13 cellular contexts compared by ENCODE assay signal in the genomic region with DNA sequence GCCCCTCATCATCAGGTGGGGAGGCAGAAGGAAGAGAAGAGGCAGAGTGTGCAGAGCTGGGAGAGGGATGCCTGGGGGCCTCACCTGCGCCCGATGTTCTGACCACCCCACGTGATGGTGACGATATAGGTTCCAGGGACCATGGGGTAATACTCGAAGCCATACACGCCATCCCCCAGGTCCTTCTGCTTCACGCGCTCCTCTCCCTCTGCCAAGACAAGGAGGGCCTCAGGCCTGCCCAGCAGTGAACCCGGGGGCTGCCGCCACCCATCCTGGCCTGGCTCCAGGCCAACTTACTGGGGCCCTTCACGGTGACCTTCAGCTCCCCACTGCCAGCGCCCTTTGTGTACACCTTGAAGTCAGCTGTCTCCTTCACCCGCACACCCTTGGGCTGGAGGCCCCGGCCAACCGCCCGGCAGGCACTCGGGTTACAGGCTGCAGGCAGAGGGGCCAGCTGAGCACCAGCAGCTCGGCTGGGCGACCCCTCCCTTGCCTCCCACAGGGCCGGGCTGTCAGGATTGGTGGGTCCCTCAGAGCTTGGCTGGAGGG. TPM values are rescaled to one million over a fixed set of nuclear protein-coding genes. Genes with fewer than 3 reads are reported as not detected.
A peak's percentile ranks its signal among the peaks of the same experiment; 100 is the strongest.
DNase-seq lines count a peak whose midpoint lies in the region; ATAC-seq and TF ChIP-seq lines count a peak whose summit lies in the region.
"Had no signal": no experiment of that assay in that cellular context is flagged by ENCODE, and none has a peak within 500 bp of the region (broad histone marks: within the 10 kb centered on the region; RNA-seq: fewer than 3 reads in every experiment).

No MANE protein-coding gene starts in this region.

- no peak overlapping the region for H4K8ac ChIP-seq in neuronal stem cell (ENCODE audit: low read depth, low read length)

- H3K27ac ChIP-seq in heart right ventricle: peak overlapping the region in 6 of 10 donors; percentile 91 to 100 (median 98)
- H3K27ac ChIP-seq in esophagus muscularis mucosa (replicated peaks in 1 of 4): peak overlapping the region; percentile 96 to 97 (median 97)
- H3K27ac ChIP-seq in tibial artery: peak overlapping the region; percentile 96 to 98
- no peak overlapping the region for H3K27ac ChIP-seq in neuronal stem cell (replicated peaks; ENCODE audit: low read length)

- H2BK5ac ChIP-seq in neuronal stem cell (ENCODE audit: low read length): no peak overlapping the region

- peaks cover 21% of the 10 kb centered on the region for H3K79me1 ChIP-seq in neuronal stem cell (ENCODE audit: low read depth, low read length)

- H3K4me1 ChIP-seq in heart right ventricle: peaks cover 9 to 53% (median 27%) of the 10 kb centered on the region in 9 donors
- H3K4me1 ChIP-seq in esophagus muscularis mucosa: peaks cover 27 to 76% (median 65%) of the 10 kb centered on the region in 4 donors
- H3K4me1 ChIP-seq in tibial artery: peaks cover 0 to 64% (median 42%) of the 10 kb centered on the region in 4 donors
- H3K4me1 ChIP-seq in neuronal stem cell (ENCODE audit: control insufficient read depth in 2 of 2, insufficient read depth in 1 of 2, low read depth in 1 of 2, low read length in 2 of 2): peaks cover 0 to 4% of the 10 kb centered on the region in 2 donors

- intact Hi-C loops in heart right ventricle (cut with DNase I): no loop called here
- intact Hi-C loops in left ventricle myocardium superior (cut with micrococcal nuclease): no loop called here
- intact Hi-C loops in esophagus muscularis mucosa (cut with DNase I): no loop called here
- intact Hi-C loops in tibial artery (cut with DNase I; ENCODE audit: low total_unique reads): no loop called here

- no peak overlapping the region for H3K4ac ChIP-seq in neuronal stem cell (ENCODE audit: low read length)

- H3K4me3 ChIP-seq in heart right ventricle (no peak overlapping the region), esophagus muscularis mucosa (peak overlapping the region in 3 of 4 donors; percentile 1 to 75 (median 73)), tibial artery (peak overlapping the region in 1 of 2 donors; percentile 78), neuronal stem cell (ENCODE audit: low read length in 2 of 2) (no peak overlapping the region)
- H3K4me3 ChIP-seq: lung had no signal

- no peak overlapping the region for H2AK5ac ChIP-seq in neuronal stem cell (ENCODE audit: low read depth, low read length)

- no peak overlapping the region for H2BK12ac ChIP-seq in neuronal stem cell (ENCODE audit: low read length)

- TF ChIP-seq CTCF in heart right ventricle (IDR thresholded peaks at IDR 0.05) (no peak), esophagus muscularis mucosa (IDR thresholded peaks at IDR 0.05) (no peak), tibial artery (IDR thresholded peaks at IDR 0.05) (no peak)

- DNase-seq in heart right ventricle (peak in 1 of 2 donors; percentile 17), left ventricle myocardium superior (no peak), esophagus muscularis mucosa (ENCODE audit: extremely low spot score) (no peak), tibial artery (no peak), neuronal stem cell (ENCODE audit: low spot score) (no peak), ACHN (no peak)
- DNase-seq: activated T-cell treated with anti-CD3 and anti-CD28 coated beads, Interleukin-2, amount 50 U/mL, for 72 hours; DMS 273 treated with DMSO at 0.1 percent for 48 hours; NCI-H2029; NCI-H774; occipital lobe; trophoblast cell had no signal

- no peak overlapping the region for H2BK15ac ChIP-seq in neuronal stem cell (ENCODE audit: low read length)

- no peak overlapping the region for H3K4me2 ChIP-seq in neuronal stem cell (ENCODE audit: insufficient read depth, low read length, poor library complexity, severe bottlenecking)

- H3K9me3 ChIP-seq in heart right ventricle (no peaks in the 10 kb centered on the region), esophagus muscularis mucosa (no peaks in the 10 kb centered on the region), tibial artery (no peaks in the 10 kb centered on the region), neuronal stem cell (replicated peaks in 1 of 2; ENCODE audit: control insufficient read depth in 2 of 2, insufficient read depth in 1 of 2, low read depth in 1 of 2, low read length in 2 of 2) (no peaks in the 10 kb centered on the region)

- H3K9ac ChIP-seq in neuronal stem cell (ENCODE audit: low read depth, low read length, poor library complexity): no peak overlapping the region

- in situ Hi-C loops in ACHN (cut with HindIII; ENCODE audit: low pct_ligation_motif_present, low pct_unique_long_range_greater_than_20kb, low sequenced_read_pairs): no loop called here

- H4K91ac ChIP-seq in neuronal stem cell (ENCODE audit: low read depth, low read length, poor library complexity): no peak overlapping the region

- no peak overlapping the region for H2AFZ ChIP-seq in neuronal stem cell (ENCODE audit: low read length)

- TF ChIP-seq EP300 in esophagus muscularis mucosa (IDR thresholded peaks at IDR 0.05): no peak

- no peak overlapping the region for H2BK120ac ChIP-seq in neuronal stem cell (ENCODE audit: low read depth, low read length)

- ATAC-seq in heart right ventricle (no peak), left ventricle myocardium superior (no peak)
- ATAC-seq: activated T-cell treated with anti-CD3 and anti-CD28 coated beads, Interleukin-2, amount 50 U/mL, for 72 hours had no signal

- H3K36me3 ChIP-seq in heart right ventricle (peaks cover 0 to 82% (median 47%) of the 10 kb centered on the region in 9 donors), esophagus muscularis mucosa (peaks cover 44 to 81% (median 80%) of the 10 kb centered on the region in 4 donors), tibial artery (peaks cover 81 to 85% (median 83%) of the 10 kb centered on the region in 3 donors), neuronal stem cell (replicated peaks in 1 of 2; ENCODE audit: control insufficient read depth in 2 of 2, insufficient read depth in 2 of 2, low read length in 2 of 2) (peaks cover 64 to 92% of the 10 kb centered on the region in 2 donors)

- no peak overlapping the region for H3K18ac ChIP-seq in neuronal stem cell (ENCODE audit: low read length)

- H3K27me3 ChIP-seq in heart right ventricle (no peaks in the 10 kb centered on the region), esophagus muscularis mucosa (no peaks in the 10 kb centered on the region), tibial artery (no peaks in the 10 kb centered on the region), neuronal stem cell (ENCODE audit: control insufficient read depth in 3 of 3, insufficient read depth in 3 of 3, low read depth in 1 of 3, low read length in 3 of 3) (no peaks in the 10 kb centered on the region)

- 44 to 47% methylated on average over 9 to 20 of the region's 20 CpGs for WGBS in heart right ventricle, 2 donors
- WGBS in esophagus muscularis mucosa: 64% methylated on average over 14 of the region's 20 CpGs
- WGBS in neuronal stem cell (ENCODE audit: extremely low coverage in 2 of 2, insufficient read length in 2 of 2, insufficient replicate concordance in 1 of 2), 2 donors: no CpG with 5 or more reads among the region's 20 CpGs

- H3K14ac ChIP-seq in neuronal stem cell (ENCODE audit: low read length): no peak overlapping the region

- no peak for TF ChIP-seq POLR2A in esophagus muscularis mucosa (IDR thresholded peaks at IDR 0.05; ENCODE audit: low read depth)

- H3K23ac ChIP-seq in neuronal stem cell (ENCODE audit: low read depth, low read length, poor library complexity): no peak overlapping the region

RNA-seq across cellular contexts. Expression of gene FLNA, which starts 9.3 kb away (rescaled TPM):
- total RNA-seq in heart right ventricle: 100 to 1,000 TPM; 139 to 288 (median 181) TPM
- polyA plus RNA-seq in heart right ventricle: 100 to 1,000 TPM; 368 to 442 TPM
- 228 TPM for total RNA-seq in left ventricle myocardium superior
- total RNA-seq in esophagus muscularis mucosa: over 10,000 TPM in 3 of 4 donors, 1,000 to 10,000 TPM in 1; 8,941 to 16,544 (median 12,362) TPM
- polyA plus RNA-seq in neuronal stem cell (2013, experiment 1 of 2): 215 TPM
- polyA plus RNA-seq in neuronal stem cell (2013, experiment 2 of 2): 217 TPM

RNA-seq across cellular contexts. Expression of gene EMD, which starts 14.0 kb away (rescaled TPM):
- 10 to 100 TPM; 47.8 to 74.1 (median 59.6) TPM for total RNA-seq in heart right ventricle
- polyA plus RNA-seq in heart right ventricle: 100 to 1,000 TPM in 1 of 2 donors, 10 to 100 TPM in 1; 54.8 to 170 TPM
- total RNA-seq in left ventricle myocardium superior: 51.3 TPM
- total RNA-seq in esophagus muscularis mucosa: 10 to 100 TPM; 37.0 to 64.7 (median 57.7) TPM
- 55.3 TPM for polyA plus RNA-seq in neuronal stem cell (2013, experiment 1 of 2)
- polyA plus RNA-seq in neuronal stem cell (2013, experiment 2 of 2): 56.6 TPM

RNA-seq across cellular contexts. Expression of gene RPL10, which starts 33.1 kb away (rescaled TPM):
- total RNA-seq in heart right ventricle: 1,000 to 10,000 TPM; 1,543 to 2,503 (median 1,867) TPM
- 1,000 to 10,000 TPM; 2,102 to 7,085 TPM for polyA plus RNA-seq in heart right ventricle
- total RNA-seq in left ventricle myocardium superior: 1,898 TPM
- 1,000 to 10,000 TPM; 2,150 to 7,554 (median 4,519) TPM for total RNA-seq in esophagus muscularis mucosa
- 4,532 TPM for polyA plus RNA-seq in neuronal stem cell (2013, experiment 1 of 2)
- 4,365 TPM for polyA plus RNA-seq in neuronal stem cell (2013, experiment 2 of 2)

RNA-seq across cellular contexts. Expression of gene DNASE1L1, which starts 43.9 kb away (rescaled TPM):
- total RNA-seq in heart right ventricle (10 to 100 TPM; 35.2 to 57.1 (median 46.9) TPM), left ventricle myocardium superior (58.7 TPM), esophagus muscularis mucosa (10 to 100 TPM; 19.9 to 24.3 (median 22.6) TPM)
- polyA plus RNA-seq in heart right ventricle: 10 to 100 TPM; 27.2 to 55.0 TPM
- polyA plus RNA-seq in neuronal stem cell (2013, experiment 1 of 2): 15.4 TPM
- 15.1 TPM for polyA plus RNA-seq in neuronal stem cell (2013, experiment 2 of 2)

RNA-seq across cellular contexts. Expression of gene TAFAZZIN, which starts 46.2 kb away (rescaled TPM):
- total RNA-seq in heart right ventricle: 10 to 100 TPM; 28.4 to 42.6 (median 33.7) TPM
- 100 to 1,000 TPM in 1 of 2 donors, 10 to 100 TPM in 1; 38.2 to 112 TPM for polyA plus RNA-seq in heart right ventricle
- 38.0 TPM for total RNA-seq in left ventricle myocardium superior
- total RNA-seq in esophagus muscularis mucosa: 10 to 100 TPM; 18.6 to 43.6 (median 32.5) TPM
- 26.7 TPM for polyA plus RNA-seq in neuronal stem cell (2013, experiment 1 of 2)
- 28.2 TPM for polyA plus RNA-seq in neuronal stem cell (2013, experiment 2 of 2)

Comparison
In these comparisons a context has a peak if more than half of its experiments do, and no peak if none do; other contexts are left out.
1. H3K4me3 ChIP-seq: peak in esophagus muscularis mucosa (3 of 4); none in heart right ventricle (0 of 10) and neuronal stem cell (0 of 2).
2. RNA of gene FLNA, which starts 9.3 kb away (total RNA-seq): 8,941 to 16,544 TPM in esophagus muscularis mucosa; 228 TPM in left ventricle myocardium superior (single experiment) and 139 to 288 TPM in heart right ventricle; every median in the first group is over 10 times any median in the second.